Comparison of ENCODE assay signal across 8 cellular contexts in genomic region chr1:183025782-183026774, GRCh38. TPM values are rescaled to one million over a fixed set of nuclear protein-coding genes. Genes with fewer than 3 reads are reported as not detected.
DNase-seq lines count a peak whose midpoint lies in the region; FAIRE-seq and TF ChIP-seq lines count a peak whose summit lies in the region.

No MANE protein-coding gene starts in this region.

- peaks cover 2% of the 10 kb centered on the region for H3K27me3 Mint-ChIP-seq in neural progenitor cell (ENCODE audit: insufficient read depth, low read depth)

- H3K4me1 Mint-ChIP-seq in neural progenitor cell = peaks cover 71% of the 10 kb centered on the region

- peak overlapping the region; percentile 94 for H3K4me3 Mint-ChIP-seq in neural progenitor cell

- peaks cover 55% of the 10 kb centered on the region for H3K4me1 ChIP-seq in DOHH2 (ENCODE audit: control insufficient read depth, low read length)
- peaks cover 43% of the 10 kb centered on the region for H3K4me1 ChIP-seq in neural progenitor cell
- H3K4me1 ChIP-seq in testis = peaks cover 14% of the 10 kb centered on the region

- 49 to 51% methylated on average over 4 of the region's 4 CpGs for WGBS in testis, 2 donors

- DNase-seq in LHCN-M2 (ENCODE audit: low read depth) (peak; percentile 50), bronchial epithelial cell (ENCODE audit: low read depth) (peak; percentile 80), neural progenitor cell (ENCODE audit: low spot score) (no peak), testis (no peak), NCI-H2227 (lab: John Stamatoyannopoulos, UW; ENCODE audit: unreplicated experiment) (no peak), NCI-H1417 treated with DMSO at 0.1 percent for 48 hours (lab: John Stamatoyannopoulos, UW) (no peak)
- DNase-seq in stimulated activated CD4-positive, alpha-beta T cell treated with anti-CD3 and anti-CD28 coated beads, Interleukin-4, amount 100 ng/mL, for 4 hours = no peak

- H3K27me3 ChIP-seq in DOHH2 (ENCODE audit: control insufficient read depth, low read length) (peaks cover 16% of the 10 kb centered on the region), bronchial epithelial cell (ENCODE audit: control insufficient read depth, insufficient read depth, low read length) (no peaks in the 10 kb centered on the region), neural progenitor cell (no peaks in the 10 kb centered on the region), testis (no peaks in the 10 kb centered on the region)

- no peak for TF ChIP-seq CTCF in DOHH2 (IDR thresholded peaks at IDR 0.05; ENCODE audit: low read depth, low read length, poor library complexity, severe bottlenecking)
- no peak for TF ChIP-seq CTCF in bronchial epithelial cell (IDR thresholded peaks at IDR 0.05; ENCODE audit: insufficient read depth, low read length, severe bottlenecking)
- TF ChIP-seq CTCF in neural progenitor cell (IDR thresholded peaks at IDR 0.05) = no peak
- TF ChIP-seq CTCF in testis (IDR thresholded peaks at IDR 0.05) = no peak

- peak overlapping the region; percentile 74; the same call in 1 of the 2 replicates for H3K4me3 ChIP-seq in DOHH2 (ENCODE audit: low read length)
- peak overlapping the region; percentile 81 for H3K4me3 ChIP-seq in bronchial epithelial cell (ENCODE audit: low read depth, low read length)
- peak overlapping the region; percentile 68 for H3K4me3 ChIP-seq in neural progenitor cell
- no peak overlapping the region for H3K4me3 ChIP-seq in testis

- H3K79me2 ChIP-seq in DOHH2 (ENCODE audit: control insufficient read depth, low read length) (peaks cover 27% of the 10 kb centered on the region), neural progenitor cell (ENCODE audit: low read depth) (peaks cover 63% of the 10 kb centered on the region)

- no peaks in the 10 kb centered on the region for H3K36me3 Mint-ChIP-seq in neural progenitor cell

- H3K9ac ChIP-seq in neural progenitor cell = no peak overlapping the region

- H3K27ac ChIP-seq in DOHH2 (ENCODE audit: low read depth, low read length) (no peak overlapping the region), neural progenitor cell (no peak overlapping the region), testis (peak overlapping the region in 1 of 2 donors; percentile 5)

- no peak for FAIRE-seq in bronchial epithelial cell (lab: Jason Lieb, UNC)

- H4K20me1 ChIP-seq in DOHH2 (ENCODE audit: control insufficient read depth, insufficient read depth, low read depth, low read length) = peaks cover 9% of the 10 kb centered on the region; the same call in 1 of the 2 replicates
- H4K20me1 ChIP-seq in neural progenitor cell (ENCODE audit: low read depth) = peaks cover 22% of the 10 kb centered on the region

- H3K9me2 ChIP-seq in DOHH2 (replicated peaks; ENCODE audit: control insufficient read depth, low read length) = no peaks in the 10 kb centered on the region

- H3K36me3 ChIP-seq in DOHH2 (ENCODE audit: control insufficient read depth, low read length) (no peaks in the 10 kb centered on the region; the same call in 1 of the 2 replicates), bronchial epithelial cell (ENCODE audit: control insufficient read depth, insufficient read depth, low read length) (no peaks in the 10 kb centered on the region), neural progenitor cell (no peaks in the 10 kb centered on the region), testis (ENCODE audit: low read depth, missing control alignments) (no peaks in the 10 kb centered on the region)

- no peak for TF ChIP-seq POLR2A in testis (IDR thresholded peaks at IDR 0.05)

- H3K9me3 Mint-ChIP-seq in neural progenitor cell = no peaks in the 10 kb centered on the region

- H2AFZ ChIP-seq in neural progenitor cell (replicated peaks) = no peak overlapping the region

- no peak overlapping the region for H3K27ac Mint-ChIP-seq in neural progenitor cell

- H3K4me2 ChIP-seq in DOHH2 (ENCODE audit: low read length) = peak overlapping the region; percentile 72
- H3K4me2 ChIP-seq in neural progenitor cell = peak overlapping the region; percentile 94

- no peaks in the 10 kb centered on the region for H3K9me3 ChIP-seq in DOHH2 (ENCODE audit: control insufficient read depth, insufficient read depth, low read length)
- no peaks in the 10 kb centered on the region for H3K9me3 ChIP-seq in neural progenitor cell (ENCODE audit: low read depth)
- H3K9me3 ChIP-seq in testis = no peaks in the 10 kb centered on the region

- intact Hi-C loops in testis (cut with DNase I; ENCODE audit: low total_unique reads) = no loop called here

- H3F3A ChIP-seq in DOHH2 (ENCODE audit: control insufficient read depth, insufficient read depth) (peaks cover 13% of the 10 kb centered on the region), neural progenitor cell (ENCODE audit: low read depth) (peaks cover 40% of the 10 kb centered on the region)

RNA-seq across cellular contexts. Expression of gene LAMC1, which starts 2.9 kb away (rescaled TPM):
- total RNA-seq in LHCN-M2 (2014; rRNA removed) (316 and 383 TPM in 2 replicates), bronchial epithelial cell (190 and 219 TPM in 2 replicates), neural progenitor cell (ENCODE audit: low replicate concordance) (72.8 and 90.2 TPM in 2 replicates), testis (100 to 1,000 TPM; 106 to 112 TPM)
- 102 TPM for polyA plus RNA-seq in LHCN-M2 (2012)
- 64.5 TPM for polyA plus RNA-seq in testis (ENCODE audit: insufficient read depth, low read depth, low replicate concordance)

Comparison
In these comparisons a context has a peak if more than half of its experiments do, and no peak if none do; other contexts are left out.
1. H3K4me3 ChIP-seq: peak in DOHH2 (single experiment), bronchial epithelial cell (single experiment) and neural progenitor cell (single experiment); none in testis (0 of 2).
2. DNase-seq: peak in LHCN-M2 (single experiment) and bronchial epithelial cell (single experiment); none in neural progenitor cell (single experiment), stimulated activated CD4-positive, alpha-beta T cell treated with anti-CD3 and anti-CD28 coated beads, Interleukin-4, amount 100 ng/mL, for 4 hours (0 of 2), testis (single experiment), NCI-H2227 (single experiment) and NCI-H1417 treated with DMSO at 0.1 percent for 48 hours (single experiment).